Comparison of ENCODE assay signal across 8 cellular contexts in genomic region chr12:46536316-46536715, GRCh38.
DNase-seq lines count a peak whose midpoint lies in the region; ATAC-seq and TF ChIP-seq lines count a peak whose summit lies in the region.
"Not testable (repeated sequence)": the region's sequence is repeated elsewhere in the genome, so short reads cannot be mapped to it uniquely, and the experiment has no call there.

No MANE protein-coding gene starts in this region.

- not testable (repeated sequence) for H3K36me3 Mint-ChIP-seq in dendritic cell treated with granulocyte-macrophage colony-stimulating factor and Interleukin-4, amounts not matched to agents 40 ng/mL and 50 ng/mL, for 4 days (ENCODE audit: low read depth); natural killer cell treated with Interleukin-12 subunit alpha and Interleukin-12 subunit beta and Interleukin-15 and Interleukin-18, amount 100 ng/mL, for 72 hours

- ATAC-seq in GM18909 (IDR thresholded peaks at IDR 0.05; ENCODE audit: poor library complexity, unreplicated experiment) (peak; percentile 72), GM21619 (IDR thresholded peaks at IDR 0.05; ENCODE audit: unreplicated experiment) (peak; percentile 84), HG02973 (IDR thresholded peaks at IDR 0.05; ENCODE audit: unreplicated experiment) (peak; percentile 84)
- ATAC-seq in Panc1; natural killer cell treated with Interleukin-12 subunit alpha and Interleukin-12 subunit beta and Interleukin-15 and Interleukin-18, amount 100 ng/mL, for 72 hours: not testable (repeated sequence)

- TF ChIP-seq CTCF in HL-60 (IDR thresholded peaks at IDR 0.05; ENCODE audit: insufficient read depth, low read length); Panc1 (IDR thresholded peaks at IDR 0.05): not testable (repeated sequence)

- not testable (repeated sequence) for H3K9me3 Mint-ChIP-seq in dendritic cell treated with granulocyte-macrophage colony-stimulating factor and Interleukin-4, amounts not matched to agents 40 ng/mL and 50 ng/mL, for 4 days; natural killer cell treated with Interleukin-12 subunit alpha and Interleukin-12 subunit beta and Interleukin-15 and Interleukin-18, amount 100 ng/mL, for 72 hours

- H3K4me1 Mint-ChIP-seq in dendritic cell treated with granulocyte-macrophage colony-stimulating factor and Interleukin-4, amounts not matched to agents 40 ng/mL and 50 ng/mL, for 4 days (ENCODE audit: low read depth): peaks cover 12% of the 10 kb centered on the region
- H3K4me1 Mint-ChIP-seq in natural killer cell treated with Interleukin-12 subunit alpha and Interleukin-12 subunit beta and Interleukin-15 and Interleukin-18, amount 100 ng/mL, for 72 hours (ENCODE audit: low read depth in 2 of 2): peaks cover 14 to 27% of the 10 kb centered on the region in 2 donors

- peak overlapping the region; percentile 43 for H3K27ac Mint-ChIP-seq in dendritic cell treated with granulocyte-macrophage colony-stimulating factor and Interleukin-4, amounts not matched to agents 40 ng/mL and 50 ng/mL, for 4 days
- H3K27ac Mint-ChIP-seq in natural killer cell treated with Interleukin-12 subunit alpha and Interleukin-12 subunit beta and Interleukin-15 and Interleukin-18, amount 100 ng/mL, for 72 hours: peak overlapping the region; percentile 18 to 73

- CTCF ChIA-PET in Panc1 (lab: Charles Lee): not testable (repeated sequence)

- not testable (repeated sequence) for H3K36me3 ChIP-seq in Panc1 (ENCODE audit: control insufficient read depth, insufficient read depth, low read length)

- not testable (repeated sequence) for H3K4me3 Mint-ChIP-seq in dendritic cell treated with granulocyte-macrophage colony-stimulating factor and Interleukin-4, amounts not matched to agents 40 ng/mL and 50 ng/mL, for 4 days; natural killer cell treated with Interleukin-12 subunit alpha and Interleukin-12 subunit beta and Interleukin-15 and Interleukin-18, amount 100 ng/mL, for 72 hours

- peak; percentile 51 for DNase-seq in CD1c-positive myeloid dendritic cell (ENCODE audit: extremely low spot score)
- DNase-seq in HL-60 (ENCODE audit: low read depth in 1 of 2, low spot score in 1 of 2): peak; percentile 65 to 80
- not testable (repeated sequence) for DNase-seq in Panc1 (ENCODE audit: low read depth, low spot score); natural killer cell treated with Interleukin-12 subunit alpha and Interleukin-12 subunit beta and Interleukin-15 and Interleukin-18, amount 100 ng/mL, for 72 hours (ENCODE audit: low spot score)

- in situ Hi-C loops in Panc1 (cut with HindIII; ENCODE audit: low pct_unique_long_range_greater_than_20kb, low sequenced_read_pairs): not testable (repeated sequence)

- not testable (repeated sequence) for H3K27me3 ChIP-seq in HL-60 (ENCODE audit: insufficient read depth, poor library complexity, severe bottlenecking); Panc1 (ENCODE audit: control insufficient read depth, insufficient read depth, low read length)

- not testable (repeated sequence) for BruUV-seq in Panc1 (replicated peaks; lab: Mats Ljungman, UMichigan)

- H3K9me3 ChIP-seq in Panc1 (ENCODE audit: control insufficient read depth, insufficient read depth, low read depth, low read length): peaks cover 15% of the 10 kb centered on the region; the same call in 1 of the 2 replicates

- H3K27me3 Mint-ChIP-seq in dendritic cell treated with granulocyte-macrophage colony-stimulating factor and Interleukin-4, amounts not matched to agents 40 ng/mL and 50 ng/mL, for 4 days; natural killer cell treated with Interleukin-12 subunit alpha and Interleukin-12 subunit beta and Interleukin-15 and Interleukin-18, amount 100 ng/mL, for 72 hours: not testable (repeated sequence)

- not testable (repeated sequence) for H3K27ac ChIP-seq in HL-60 (replicated peaks)
- peak overlapping the region; percentile 44; the same call in 1 of the 2 replicates for H3K27ac ChIP-seq in Panc1 (ENCODE audit: low read length)

- H3K4me1 ChIP-seq in Panc1 (ENCODE audit: control insufficient read depth, insufficient read depth, low read length): not testable (repeated sequence)

- intact Hi-C loops in Panc1 (cut with micrococcal nuclease; ENCODE audit: unreplicated experiment); dendritic cell treated with granulocyte-macrophage colony-stimulating factor and Interleukin-4, amounts not matched to agents 40 ng/mL and 50 ng/mL, for 4 days (cut with micrococcal nuclease): not testable (repeated sequence)

- H3K4me3 ChIP-seq in HL-60 (replicated peaks; ENCODE audit: insufficient read depth, low read length); Panc1 (ENCODE audit: low read depth in 2 of 2, low read length in 2 of 2): not testable (repeated sequence)

- POLR2A ChIA-PET in Panc1 (lab: Charles Lee): not testable (repeated sequence)
